ENCODE assay signal across 8 cellular contexts in the genomic region with DNA sequence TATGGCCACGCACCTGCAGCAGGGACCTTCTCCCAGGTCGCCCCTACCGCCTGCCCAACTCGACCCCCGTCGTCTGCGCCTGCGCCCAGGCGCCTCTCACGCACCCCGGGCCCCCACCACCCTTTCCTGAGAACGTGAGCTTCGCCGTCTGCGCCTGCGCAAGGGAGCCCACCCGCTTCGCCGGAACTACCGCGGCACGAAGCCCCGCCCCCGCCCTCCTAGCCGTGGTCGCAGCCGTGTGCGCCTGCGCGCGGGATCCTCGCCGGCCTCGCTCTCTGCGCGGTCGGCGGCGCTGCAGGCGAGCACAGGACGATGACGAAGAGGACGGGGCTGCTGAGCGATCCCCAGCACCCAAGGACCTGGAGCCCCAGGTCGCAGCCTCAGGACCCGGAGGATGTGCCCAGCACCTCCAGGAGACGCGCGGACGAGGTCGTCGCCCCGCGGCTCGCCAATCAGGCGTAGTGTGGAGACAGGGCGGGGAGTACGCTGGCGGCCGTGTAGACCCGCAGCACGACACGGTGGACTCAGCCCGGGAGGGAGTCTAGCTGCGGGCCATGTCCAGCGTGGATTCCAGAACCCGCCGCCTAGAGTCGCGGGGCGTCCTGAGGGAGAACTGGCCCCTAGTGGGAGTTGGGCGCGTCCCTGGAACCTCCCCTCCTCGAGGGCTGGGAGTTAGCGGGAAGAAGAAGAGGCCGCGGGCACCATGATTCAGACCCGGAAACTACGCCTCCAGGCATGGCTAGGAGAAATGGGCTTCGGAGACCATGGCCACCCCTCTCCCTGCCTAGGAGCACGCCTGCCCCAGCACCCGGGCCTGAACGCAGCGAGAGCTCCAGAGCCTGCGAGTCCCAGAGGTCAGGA.
DNase-seq lines count a peak whose midpoint lies in the region; ATAC-seq and TF ChIP-seq lines count a peak whose summit lies in the region.

No MANE protein-coding gene starts in this region.

- no peaks in the 10 kb centered on the region for H3K4me1 ChIP-seq in HEK293 (ENCODE audit: control insufficient read depth, insufficient read depth, low read length)

- H3K4me3 Mint-ChIP-seq in activated CD8-positive, alpha-beta T cell treated with anti-CD3 and anti-CD28 coated beads, Interleukin-2, amount 10 ng/mL, durations not matched to agents 7 days and 5 days: peak overlapping the region; percentile 70

- intact Hi-C loops in dorsolateral prefrontal cortex (cut with DNase I): no loop called here

- ATAC-seq in activated CD8-positive, alpha-beta T cell treated with anti-CD3 and anti-CD28 coated beads, Interleukin-2, amount 10 ng/mL, durations not matched to agents 7 days and 5 days: peak; percentile 92
- no peak for ATAC-seq in HG03280 (IDR thresholded peaks at IDR 0.05; ENCODE audit: unreplicated experiment)

- no peaks in the 10 kb centered on the region for H3K9me3 ChIP-seq in HEK293 (ENCODE audit: control insufficient read depth, insufficient read depth, low read depth, low read length)

- POLR2A ChIA-PET in HEK293 (lab: Yijun Ruan, JAX): no interaction called here
- POLR2A ChIA-PET in activated CD8-positive, alpha-beta T cell treated with anti-CD3 and anti-CD28 coated beads, Interleukin-2, amount 10 ng/mL, durations not matched to agents 7 days and 5 days (lab: Charles Lee): no interaction called here

- peak; percentile 66 for DNase-seq in activated CD8-positive, alpha-beta T cell treated with anti-CD3 and anti-CD28 coated beads, Interleukin-2, amount 10 ng/mL, durations not matched to agents 7 days and 5 days
- peak; percentile 63 to 93 (median 75) for DNase-seq in dorsolateral prefrontal cortex
- peak; percentile 69 for DNase-seq in medulla oblongata (ENCODE audit: extremely low spot score)
- DNase-seq in stimulated activated CD8-positive, alpha-beta memory T cell treated with anti-CD3 and anti-CD28 coated beads, Interleukin-15, amount 100 ng/mL, for 4 hours (ENCODE audit: low read depth in 2 of 2): peak; percentile 61 to 67
- DNase-seq in SHP77 (lab: John Stamatoyannopoulos, UW): no peak
- DNase-seq in HT-29 (ENCODE audit: low spot score): no peak

- no peaks in the 10 kb centered on the region for H3K9me3 Mint-ChIP-seq in activated CD8-positive, alpha-beta T cell treated with anti-CD3 and anti-CD28 coated beads, Interleukin-2, amount 10 ng/mL, durations not matched to agents 7 days and 5 days (ENCODE audit: insufficient read depth)

- TF ChIP-seq CTCF in HEK293 (tag by site-specific recombination; IDR thresholded peaks at IDR 0.05) (no peak), dorsolateral prefrontal cortex (IDR thresholded peaks at IDR 0.05 in 54 of 56, conservative IDR thresholded peaks at IDR 0.05 in 2 of 56; ENCODE audit: low read depth in 1 of 56, partially characterized antibody in 56 of 56) (peak in 27 of 56 donors; percentile 14 to 48 (median 27))

- peaks cover 5% of the 10 kb centered on the region for H3K4me1 Mint-ChIP-seq in activated CD8-positive, alpha-beta T cell treated with anti-CD3 and anti-CD28 coated beads, Interleukin-2, amount 10 ng/mL, durations not matched to agents 7 days and 5 days (ENCODE audit: low read depth)

- no peaks in the 10 kb centered on the region for H3K36me3 Mint-ChIP-seq in activated CD8-positive, alpha-beta T cell treated with anti-CD3 and anti-CD28 coated beads, Interleukin-2, amount 10 ng/mL, durations not matched to agents 7 days and 5 days (ENCODE audit: low read depth)

- no peaks in the 10 kb centered on the region for H3K27me3 ChIP-seq in dorsolateral prefrontal cortex

- H3K27ac Mint-ChIP-seq in activated CD8-positive, alpha-beta T cell treated with anti-CD3 and anti-CD28 coated beads, Interleukin-2, amount 10 ng/mL, durations not matched to agents 7 days and 5 days: peak overlapping the region; percentile 25

- H3K27me3 Mint-ChIP-seq in activated CD8-positive, alpha-beta T cell treated with anti-CD3 and anti-CD28 coated beads, Interleukin-2, amount 10 ng/mL, durations not matched to agents 7 days and 5 days (ENCODE audit: low read depth): no peaks in the 10 kb centered on the region

- H3K4me3 ChIP-seq in HEK293 (ENCODE audit: low read depth, low read length) (peak overlapping the region; percentile 11), dorsolateral prefrontal cortex (peak overlapping the region; percentile 51 to 87 (median 72))

- no peaks in the 10 kb centered on the region for H3K36me3 ChIP-seq in HEK293 (ENCODE audit: control insufficient read depth in 2 of 2, insufficient read depth in 1 of 2, low read length in 2 of 2)

- CTCF ChIA-PET in HEK293 (lab: Yijun Ruan, JAX): no interaction called here
- CTCF ChIA-PET in activated CD8-positive, alpha-beta T cell treated with anti-CD3 and anti-CD28 coated beads, Interleukin-2, amount 10 ng/mL, durations not matched to agents 7 days and 5 days (lab: Charles Lee): no interaction called here

- no peak overlapping the region for H3K27ac ChIP-seq in HEK293 (ENCODE audit: extremely low read depth, low read depth, low read length)
- H3K27ac ChIP-seq in dorsolateral prefrontal cortex: peak overlapping the region in 42 of 59 donors; percentile 9 to 90 (median 68)

TF ChIP-seq in HEK293, 187 proteins besides CTCF, POLR2A, EP300 and RAD21 (continues in another document):
- no peak for TF ChIP-seq ZNF707 (tag by site-specific recombination; IDR thresholded peaks at IDR 0.05)
- no peak for TF ChIP-seq ZNF514 (tag by site-specific recombination; IDR thresholded peaks at IDR 0.05)
- no peak for TF ChIP-seq ZNF701 (tag by site-specific recombination; IDR thresholded peaks at IDR 0.05)
- no peak for TF ChIP-seq ZNF174 (tag by site-specific recombination; IDR thresholded peaks at IDR 0.05)
- no peak for TF ChIP-seq ZSCAN30 (tag by site-specific recombination; IDR thresholded peaks at IDR 0.05)
- no peak for TF ChIP-seq TCF7L2 (IDR thresholded peaks at IDR 0.05; ENCODE audit: borderline replicate concordance, low read depth, low read length)
- TF ChIP-seq ZNF16 (tag by site-specific recombination; IDR thresholded peaks at IDR 0.05; ENCODE audit: low read depth): no peak
- no peak for TF ChIP-seq ZNF555 (tag by site-specific recombination; conservative IDR thresholded peaks at IDR 0.05)
- TF ChIP-seq, protein P1, sequence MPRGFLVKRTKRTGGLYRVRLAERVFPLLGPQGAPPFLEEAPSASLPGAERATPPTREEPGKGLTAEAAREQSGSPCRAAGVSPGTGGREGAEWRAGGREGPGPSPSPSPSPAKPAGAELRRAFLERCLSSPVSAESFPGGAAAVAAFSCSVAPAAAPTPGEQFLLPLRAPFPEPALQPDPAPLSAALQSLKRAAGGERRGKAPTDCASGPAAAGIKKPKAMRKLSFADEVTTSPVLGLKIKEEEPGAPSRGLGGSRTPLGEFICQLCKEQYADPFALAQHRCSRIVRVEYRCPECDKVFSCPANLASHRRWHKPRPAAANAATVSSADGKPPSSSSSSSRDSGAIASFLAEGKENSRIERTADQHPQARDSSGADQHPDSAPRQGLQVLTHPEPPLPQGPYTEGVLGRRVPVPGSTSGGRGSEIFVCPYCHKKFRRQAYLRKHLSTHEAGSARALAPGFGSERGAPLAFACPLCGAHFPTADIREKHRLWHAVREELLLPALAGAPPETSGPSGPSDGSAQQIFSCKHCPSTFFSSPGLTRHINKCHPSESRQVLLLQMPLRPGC (tag by site-specific recombination; IDR thresholded peaks at IDR 0.05): no peak
- TF ChIP-seq, protein P2, sequence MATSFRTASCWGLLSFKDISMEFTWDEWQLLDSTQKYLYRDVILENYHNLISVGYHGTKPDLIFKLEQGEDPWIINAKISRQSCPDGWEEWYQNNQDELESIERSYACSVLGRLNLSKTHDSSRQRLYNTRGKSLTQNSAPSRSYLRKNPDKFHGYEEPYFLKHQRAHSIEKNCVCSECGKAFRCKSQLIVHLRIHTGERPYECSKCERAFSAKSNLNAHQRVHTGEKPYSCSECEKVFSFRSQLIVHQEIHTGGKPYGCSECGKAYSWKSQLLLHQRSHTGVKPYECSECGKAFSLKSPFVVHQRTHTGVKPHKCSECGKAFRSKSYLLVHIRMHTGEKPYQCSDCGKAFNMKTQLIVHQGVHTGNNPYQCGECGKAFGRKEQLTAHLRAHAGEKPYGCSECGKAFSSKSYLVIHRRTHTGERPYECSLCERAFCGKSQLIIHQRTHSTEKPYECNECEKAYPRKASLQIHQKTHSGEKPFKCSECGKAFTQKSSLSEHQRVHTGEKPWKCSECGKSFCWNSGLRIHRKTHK (tag by site-specific recombination; IDR thresholded peaks at IDR 0.05): no peak
- TF ChIP-seq ZBTB6 (tag by site-specific recombination; IDR thresholded peaks at IDR 0.05): no peak
- TF ChIP-seq ZBTB17 (tag by site-specific recombination; IDR thresholded peaks at IDR 0.05): no peak

Comparison
In these comparisons a context has a peak if more than half of its experiments do, and no peak if none do; other contexts are left out.
1. DNase-seq: peak in activated CD8-positive, alpha-beta T cell treated with anti-CD3 and anti-CD28 coated beads, Interleukin-2, amount 10 ng/mL, durations not matched to agents 7 days and 5 days (single experiment), dorsolateral prefrontal cortex (10 of 10), medulla oblongata (single experiment) and stimulated activated CD8-positive, alpha-beta memory T cell treated with anti-CD3 and anti-CD28 coated beads, Interleukin-15, amount 100 ng/mL, for 4 hours (2 of 2); none in SHP77 (0 of 2) and HT-29 (single experiment).